Comparison of ENCODE assay signal across 19 cellular contexts in the genomic region with DNA sequence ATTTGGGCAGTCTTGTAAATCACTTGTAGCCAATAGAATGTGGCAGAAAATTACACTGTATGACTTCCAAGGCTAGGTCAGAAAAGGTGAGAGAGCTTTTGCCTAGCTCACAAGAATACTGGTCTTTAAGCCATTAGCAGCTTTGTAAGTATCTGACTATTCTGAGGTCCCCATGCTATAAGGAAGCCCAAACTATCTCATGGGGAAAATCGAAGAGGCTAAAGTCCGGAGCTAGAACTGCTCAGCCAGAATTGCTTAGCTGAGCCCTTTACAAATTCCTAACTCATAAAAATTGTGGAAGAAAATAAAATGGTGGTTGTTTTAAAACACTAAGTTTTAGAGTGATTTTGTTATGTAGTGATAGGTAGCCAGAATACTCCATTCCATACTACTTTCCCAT. TPM values are rescaled to one million over a fixed set of nuclear protein-coding genes. Genes with fewer than 3 reads are reported as not detected.
DNase-seq lines count a peak whose midpoint lies in the region; FAIRE-seq and TF ChIP-seq lines count a peak whose summit lies in the region.
"Had no signal": no experiment of that assay in that cellular context is flagged by ENCODE, and none has a peak within 500 bp of the region (broad histone marks: within the 10 kb centered on the region; RNA-seq: fewer than 3 reads in every experiment).

No MANE protein-coding gene starts in this region.

- no CpG with 5 or more reads among the region's 2 CpGs for WGBS in mesendoderm (ENCODE audit: extremely low coverage, insufficient coverage, low lambda C conversion rate)
- WGBS in small intestine, 3 donors: 67 to 81% (median 74%) methylated on average over 2 of the region's 2 CpGs

- DNase-seq in A673 (ENCODE audit: low spot score): no peak
- no peak for DNase-seq in mesendoderm
- DNase-seq in small intestine: peak; percentile 74
- DNase-seq in osteoblast (ENCODE audit: insufficient read length, low spot score, missing footprints): no peak
- no peak for DNase-seq in glutamatergic neuron
- no peak for DNase-seq in OCI-LY7 (ENCODE audit: low spot score)
- DNase-seq in cortex of kidney (lab: John Stamatoyannopoulos, UW): no peak
- DNase-seq: CD4-positive, alpha-beta memory T cell; DMS153; DMS79; GDM1; H9 had no signal

- H2BK5ac ChIP-seq in mesendoderm (ENCODE audit: low read length): no peak overlapping the region

- H3K4me1 ChIP-seq in A673 (ENCODE audit: insufficient read depth, low read length, poor library complexity, severe bottlenecking): peaks cover 52% of the 10 kb centered on the region
- H3K4me1 ChIP-seq in duodenal mucosa (ENCODE audit: control insufficient read depth in 1 of 2, insufficient read depth in 2 of 2, low read length in 2 of 2): peaks cover 32 to 58% of the 10 kb centered on the region in 2 donors
- H3K4me1 ChIP-seq in mesendoderm (ENCODE audit: control insufficient read depth, low read depth, low read length): peaks cover 11% of the 10 kb centered on the region
- H3K4me1 ChIP-seq in small intestine (ENCODE audit: control insufficient read depth in 2 of 2, insufficient read depth in 1 of 2, low read depth in 1 of 2, low read length in 1 of 2): peaks cover 7 to 26% of the 10 kb centered on the region in 2 donors
- no peaks in the 10 kb centered on the region for H3K4me1 ChIP-seq in osteoblast (ENCODE audit: insufficient read depth, low read length)
- H3K4me1 ChIP-seq in OCI-LY7 (ENCODE audit: insufficient read depth, low read length, poor library complexity, severe bottlenecking): peaks cover 4% of the 10 kb centered on the region
- H3K4me1 ChIP-seq: BLaER1 had no signal

- TF ChIP-seq CTCF in A673 (conservative IDR thresholded peaks at IDR 0.05; ENCODE audit: low read depth, low read length): no peak
- no peak for TF ChIP-seq CTCF in osteoblast (IDR thresholded peaks at IDR 0.05; ENCODE audit: extremely low read depth, low read depth, low read length)
- TF ChIP-seq CTCF in glutamatergic neuron (IDR thresholded peaks at IDR 0.05; ENCODE audit: partially characterized antibody, unreplicated experiment): no peak
- no peak for TF ChIP-seq CTCF in OCI-LY7 (conservative IDR thresholded peaks at IDR 0.05; ENCODE audit: low read length)

- no peak overlapping the region for H2BK120ac ChIP-seq in mesendoderm (ENCODE audit: low read depth, low read length)

- H3K27ac ChIP-seq in A673 (ENCODE audit: low read depth, low read length, poor library complexity, severe bottlenecking) (peak overlapping the region; percentile 16), duodenal mucosa (ENCODE audit: low read depth, low read length) (no peak overlapping the region), mesendoderm (ENCODE audit: low read depth, low read length) (no peak overlapping the region), small intestine (ENCODE audit: low read depth in 1 of 2, low read length in 1 of 2) (peak overlapping the region in 1 of 2 donors; percentile 5), osteoblast (ENCODE audit: low read depth, low read length) (no peak overlapping the region), OCI-LY7 (ENCODE audit: low read depth, low read length, poor library complexity, severe bottlenecking) (no peak overlapping the region)
- H3K27ac ChIP-seq: 22Rv1, A549, BLaER1 had no signal

- CTCF ChIA-PET in A673 (lab: Charles Lee) (no interaction called here), OCI-LY7 (lab: Charles Lee; ENCODE audit: unreplicated experiment) (no interaction called here)

- H3K27ac Mint-ChIP-seq in glutamatergic neuron (ENCODE audit: unreplicated experiment): no peak overlapping the region
- H3K27ac Mint-ChIP-seq: H9 had no signal

- no peak overlapping the region for H3K23ac ChIP-seq in mesendoderm (ENCODE audit: low read length)

- POLR2A ChIA-PET in A673 (lab: Charles Lee; ENCODE audit: low non-redundant PET): no interaction called here
- POLR2A ChIA-PET in OCI-LY7 (lab: Charles Lee): interaction anchor here (1.0 to 1.5 kb wide), 4 partner anchors 9 to 265 kb away, joined by 3 to 5 read pairs (median 3); no protein-coding TSS in a partner anchor

- peaks cover 13% of the 10 kb centered on the region for H3K79me1 ChIP-seq in mesendoderm (ENCODE audit: low read length)

- intact Hi-C loops in A673 (cut with micrococcal nuclease; ENCODE audit: unreplicated experiment) (no loop called here), OCI-LY7 (cut with micrococcal nuclease; ENCODE audit: unreplicated experiment) (loop anchor here (1.0 kb wide), 1 partner anchor 8 kb away; no protein-coding TSS in a partner anchor)

- H3K18ac ChIP-seq in mesendoderm (ENCODE audit: low read length): no peak overlapping the region

- no peaks in the 10 kb centered on the region for H3K9me3 ChIP-seq in A673 (ENCODE audit: low read depth, low read length, poor library complexity, severe bottlenecking)
- H3K9me3 ChIP-seq in duodenal mucosa (ENCODE audit: control insufficient read depth in 1 of 2, low read length in 2 of 2): no peaks in the 10 kb centered on the region
- H3K9me3 ChIP-seq in small intestine (ENCODE audit: control insufficient read depth, low read depth): no peaks in the 10 kb centered on the region
- no peaks in the 10 kb centered on the region for H3K9me3 ChIP-seq in osteoblast (ENCODE audit: low read depth, low read length)
- no peaks in the 10 kb centered on the region for H3K9me3 ChIP-seq in OCI-LY7 (ENCODE audit: low read length)
- H3K9me3 ChIP-seq: A549, BLaER1 had no signal

- H3K27me3 Mint-ChIP-seq in glutamatergic neuron (ENCODE audit: unreplicated experiment): peaks cover 2% of the 10 kb centered on the region
- H3K27me3 Mint-ChIP-seq: CD4-positive, alpha-beta memory T cell had no signal

- no peak overlapping the region for H2AFZ ChIP-seq in osteoblast (ENCODE audit: low read length)
- H2AFZ ChIP-seq in OCI-LY7 (ENCODE audit: low read length): no peak overlapping the region

- no peak overlapping the region for H4K8ac ChIP-seq in mesendoderm (ENCODE audit: low read depth, low read length)

- no peak overlapping the region for H3K9ac ChIP-seq in duodenal mucosa (ENCODE audit: low read depth in 1 of 2, low read length in 2 of 2)
- H3K9ac ChIP-seq in mesendoderm (ENCODE audit: low read length): no peak overlapping the region
- H3K9ac ChIP-seq: BLaER1 had no signal

- no peak overlapping the region for H2AK5ac ChIP-seq in mesendoderm (ENCODE audit: low read length)

- no peak overlapping the region for H4K5ac ChIP-seq in mesendoderm (ENCODE audit: low read length)

- no peak overlapping the region for H3K4me3 Mint-ChIP-seq in glutamatergic neuron (ENCODE audit: unreplicated experiment)
- H3K4me3 Mint-ChIP-seq: CD14-positive monocyte; CD4-positive, alpha-beta memory T cell; H9 had no signal

- H3K27me3 ChIP-seq in A673 (replicated peaks; ENCODE audit: insufficient read depth, low read depth, low read length, poor library complexity) (no peaks in the 10 kb centered on the region), duodenal mucosa (ENCODE audit: control insufficient read depth in 1 of 2, insufficient read depth in 2 of 2, low read length in 2 of 2) (no peaks in the 10 kb centered on the region), mesendoderm (ENCODE audit: insufficient read depth, low read length, poor library complexity) (no peaks in the 10 kb centered on the region), small intestine (ENCODE audit: control insufficient read depth in 2 of 2, insufficient read depth in 2 of 2, low read length in 2 of 2) (no peaks in the 10 kb centered on the region), osteoblast (ENCODE audit: insufficient read depth, low read length) (no peaks in the 10 kb centered on the region)
- H3K27me3 ChIP-seq: BLaER1 had no signal

- H4K20me1 ChIP-seq in osteoblast (ENCODE audit: insufficient read depth, low read length): peaks cover 21% of the 10 kb centered on the region
- H4K20me1 ChIP-seq in OCI-LY7 (ENCODE audit: insufficient read depth, low read length): peaks cover 47% of the 10 kb centered on the region

- FAIRE-seq in small intestine (lab: Jason Lieb, UNC): no peak
- FAIRE-seq: A549, GM19239, H1 had no signal

- no TSS peak for BruUV-seq in A673 (replicated peaks; lab: Mats Ljungman, UMichigan)
- no TSS peak for BruUV-seq in OCI-LY7 (replicated peaks; lab: Mats Ljungman, UMichigan)

- H3K9me3 Mint-ChIP-seq in glutamatergic neuron (ENCODE audit: unreplicated experiment): no peaks in the 10 kb centered on the region
- H3K9me3 Mint-ChIP-seq: CD4-positive, alpha-beta memory T cell; H9 had no signal

- H3K9me2 ChIP-seq in OCI-LY7 (ENCODE audit: insufficient read depth, low read length): no peaks in the 10 kb centered on the region

- no peaks in the 10 kb centered on the region for H3K36me3 Mint-ChIP-seq in glutamatergic neuron (ENCODE audit: unreplicated experiment)

- no peak overlapping the region for H3K4ac ChIP-seq in mesendoderm (ENCODE audit: low read depth, low read length)

- H3K4me1 Mint-ChIP-seq in glutamatergic neuron (ENCODE audit: low read depth, unreplicated experiment): no peaks in the 10 kb centered on the region

- H3K4me2 ChIP-seq in mesendoderm (ENCODE audit: low read length): no peak overlapping the region
- no peak overlapping the region for H3K4me2 ChIP-seq in osteoblast (ENCODE audit: insufficient read depth, low read length)
- no peak overlapping the region for H3K4me2 ChIP-seq in OCI-LY7 (ENCODE audit: low read length)
- H3K4me2 ChIP-seq: A549, BLaER1 had no signal

- no peak overlapping the region for H2BK15ac ChIP-seq in mesendoderm (replicated peaks; ENCODE audit: low read depth)

- peaks cover 72% of the 10 kb centered on the region for H3K79me2 ChIP-seq in mesendoderm (ENCODE audit: control insufficient read depth, insufficient read depth, low read length)
- H3K79me2 ChIP-seq in osteoblast (ENCODE audit: insufficient read depth, low read length): peaks cover 100% of the 10 kb centered on the region
- H3K79me2 ChIP-seq in OCI-LY7 (ENCODE audit: insufficient read depth, low read depth, low read length): peaks cover 99% of the 10 kb centered on the region

- H3K4me3 ChIP-seq in A673 (ENCODE audit: low read depth, low read length, poor library complexity, severe bottlenecking): no peak overlapping the region
- H3K4me3 ChIP-seq in duodenal mucosa (ENCODE audit: low read depth in 1 of 2, low read length in 2 of 2): peak overlapping the region; percentile 0 to 7
- no peak overlapping the region for H3K4me3 ChIP-seq in mesendoderm (ENCODE audit: low read length)
- no peak overlapping the region for H3K4me3 ChIP-seq in small intestine (ENCODE audit: low read depth in 1 of 2, low read length in 2 of 2)
- no peak overlapping the region for H3K4me3 ChIP-seq in osteoblast (ENCODE audit: insufficient read depth, low read length)
- no peak overlapping the region for H3K4me3 ChIP-seq in OCI-LY7 (ENCODE audit: low read depth, low read length, poor library complexity, severe bottlenecking)
- H3K4me3 ChIP-seq: A549, BLaER1 had no signal

- peak overlapping the region; percentile 4 for H3K56ac ChIP-seq in mesendoderm (ENCODE audit: low read length)

- no peaks in the 10 kb centered on the region for H3K36me3 ChIP-seq in A673 (ENCODE audit: insufficient read depth, low read length, poor library complexity, severe bottlenecking)
- H3K36me3 ChIP-seq in duodenal mucosa (ENCODE audit: control insufficient read depth in 1 of 2, insufficient read depth in 2 of 2, low read length in 2 of 2): no peaks in the 10 kb centered on the region
- H3K36me3 ChIP-seq in mesendoderm (ENCODE audit: control insufficient read depth, insufficient read depth, low read length): no peaks in the 10 kb centered on the region
- H3K36me3 ChIP-seq in small intestine (ENCODE audit: control insufficient read depth in 2 of 2, insufficient read depth in 2 of 2, low read length in 2 of 2): no peaks in the 10 kb centered on the region
- no peaks in the 10 kb centered on the region for H3K36me3 ChIP-seq in osteoblast (ENCODE audit: insufficient read depth, low read length)
- H3K36me3 ChIP-seq in OCI-LY7 (ENCODE audit: insufficient read depth, low read length): peaks cover 57% of the 10 kb centered on the region; the same call in 1 of the 2 replicates

RNA-seq across cellular contexts. Expression of a gene that starts 13.0 kb away (rescaled TPM):
- total RNA-seq in A673 (2021) (58.4 and 66.6 TPM in 2 replicates), osteoblast (61.9 and 70.1 TPM in 2 replicates), glutamatergic neuron (ENCODE audit: unreplicated experiment) (74.4 TPM), OCI-LY7 (2022) (87.7 and 97.3 TPM in 2 replicates)
- 54.3 TPM for polyA plus RNA-seq in mesendoderm (2013, experiment 1 of 2)
- polyA plus RNA-seq in mesendoderm (2013, experiment 2 of 2): 53.7 TPM
- polyA plus RNA-seq in small intestine: 10 to 100 TPM; 19.7 to 40.9 (median 22.5) TPM
- total RNA-seq in OCI-LY7 (2014; rRNA removed; shearing (Covaris generic)): 52.1 and 61.2 TPM in 2 replicates

Comparison
In these comparisons a context has a peak if more than half of its experiments do, and no peak if none do; other contexts are left out.
1. H3K4me3 ChIP-seq: peak in duodenal mucosa (2 of 2); none in A673 (single experiment), mesendoderm (single experiment), small intestine (0 of 2), osteoblast (single experiment) and OCI-LY7 (single experiment).